8 cellular contexts compared by ENCODE assay signal in genomic region chr14:75050852-75051555, GRCh38. TPM values are rescaled to one million over a fixed set of nuclear protein-coding genes. Genes with fewer than 3 reads are reported as not detected.
A peak's percentile ranks its signal among the peaks of the same experiment; 100 is the strongest.
DNase-seq lines count a peak whose midpoint lies in the region; ATAC-seq and TF ChIP-seq lines count a peak whose summit lies in the region.

Gene MLH3 (minus strand): TSS chr14:75051467. CDS start chr14:75049655, 1,812 bp downstream.

- H3K27ac ChIP-seq in CD4-positive, alpha-beta memory T cell (ENCODE audit: low read depth, low read length), result peak within 1 kb of the TSS; percentile 80

- H3K27me3 ChIP-seq in CD4-positive, alpha-beta memory T cell (ENCODE audit: insufficient read depth, low read length), result no peaks in the 10 kb centered on the region

- peaks cover 14 to 41% (median 31%) of the 10 kb centered on the region in 4 donors for H3K4me1 Mint-ChIP-seq in CD4-positive, alpha-beta memory T cell

- DNase-seq in CD4-positive, alpha-beta memory T cell, result peak; percentile 72 to 83 (median 79)
- peak; percentile 85 for DNase-seq in HuH-7.5 (ENCODE audit: low spot score)
- DNase-seq in OCI-M2 (lab: John Stamatoyannopoulos, UW; ENCODE audit: unreplicated experiment), result peak; percentile 58
- peak; percentile 83 for DNase-seq in activated T-cell treated with anti-CD3 and anti-CD28 coated beads, Interleukin-2, amount 50 U/mL, for 1 hour
- DNase-seq in epithelial cell of proximal tubule (ENCODE audit: low read depth), result no peak
- peak; percentile 89 for DNase-seq in mucosa of gallbladder (ENCODE audit: low spot score)
- DNase-seq in stimulated activated CD8-positive, alpha-beta memory T cell treated with anti-CD3 and anti-CD28 coated beads, Interleukin-4, amount 100 ng/mL, for 24 hours (ENCODE audit: low read depth), result peak; percentile 67

- peaks cover 9 to 14% of the 10 kb centered on the region in 2 donors for H3K36me3 Mint-ChIP-seq in CD4-positive, alpha-beta memory T cell

- no peaks in the 10 kb centered on the region for H3K9me3 Mint-ChIP-seq in CD4-positive, alpha-beta memory T cell

- no peaks in the 10 kb centered on the region for H3K36me3 ChIP-seq in CD4-positive, alpha-beta memory T cell (ENCODE audit: insufficient read depth, low read length)

- intact Hi-C loops in CD4-positive, alpha-beta memory T cell (cut with micrococcal nuclease), result loop anchor here (1.0 to 2.0 kb wide), 2 partner anchors 13 to 48 kb away; partner anchors contain the start of genes ACYP1 and EIF2B2

- no peak for TF ChIP-seq CTCF in epithelial cell of proximal tubule (conservative IDR thresholded peaks at IDR 0.05; ENCODE audit: low read depth, low read length)

- peaks cover 22% of the 10 kb centered on the region for H3K4me1 ChIP-seq in CD4-positive, alpha-beta memory T cell (ENCODE audit: insufficient read depth, low read length)

- H3K27ac Mint-ChIP-seq in CD4-positive, alpha-beta memory T cell, result peak within 1 kb of the TSS; percentile 93 to 98 (median 97)

- H3K9me3 ChIP-seq in CD4-positive, alpha-beta memory T cell (ENCODE audit: control insufficient read depth in 1 of 2, low read length in 2 of 2), result no peaks in the 10 kb centered on the region

- no peaks in the 10 kb centered on the region for H3K27me3 Mint-ChIP-seq in CD4-positive, alpha-beta memory T cell

- POLR2A ChIA-PET in CD4-positive, alpha-beta memory T cell (lab: Charles Lee; ENCODE audit: partially characterized antibody), result interaction anchor here (1.2 to 2.5 kb wide), 4 partner anchors 13 to 19 kb away, joined by 3 to 18 read pairs (median 6); partner anchors contain the start of genes ACYP1 and ZC2HC1C

- peak; percentile 77 for ATAC-seq in GM21360 (IDR thresholded peaks at IDR 0.05; ENCODE audit: unreplicated experiment)

- peak within 1 kb of the TSS; percentile 89 to 96 (median 94) for H3K4me3 Mint-ChIP-seq in CD4-positive, alpha-beta memory T cell

- CTCF ChIA-PET in CD4-positive, alpha-beta memory T cell (lab: Charles Lee; ENCODE audit: partially characterized antibody), result interaction anchor here (0.7 to 1.4 kb wide), 2 partner anchors 20 to 190 kb away, joined by 3 to 4 read pairs; no protein-coding TSS in a partner anchor

- peak within 1 kb of the TSS; percentile 63 to 73 for H3K4me3 ChIP-seq in CD4-positive, alpha-beta memory T cell (ENCODE audit: low read length in 2 of 2)
- H3K4me3 ChIP-seq in epithelial cell of proximal tubule (ENCODE audit: low read depth, low read length), result peak within 1 kb of the TSS; percentile 71

RNA-seq across cellular contexts. Expression of gene MLH3, which starts in this region (rescaled TPM):
- 10 to 100 TPM; 24.9 to 26.8 TPM for total RNA-seq in CD4-positive, alpha-beta memory T cell
- 10 to 100 TPM in 1 of 2 donors, 1 to 10 TPM in 1; 3.9 to 12.6 TPM for polyA plus RNA-seq in CD4-positive, alpha-beta memory T cell
- total RNA-seq in epithelial cell of proximal tubule (10.3 and 10.7 TPM in 2 replicates), mucosa of gallbladder (33.2 TPM)
